In genomic region chr5:179171251-179171815, GRCh38 we compare ENCODE assay signal across 16 cellular contexts.
DNase-seq lines count a peak whose midpoint lies in the region; ATAC-seq and TF ChIP-seq lines count a peak whose summit lies in the region.
"Had no signal": no experiment of that assay in that cellular context is flagged by ENCODE, and none has a peak within 500 bp of the region (broad histone marks: within the 10 kb centered on the region; RNA-seq: fewer than 3 reads in every experiment).

No MANE protein-coding gene starts in this region.

- peak overlapping the region; percentile 27 for H3K27ac ChIP-seq in vagina
- H3K27ac ChIP-seq: Peyer's patch had no signal

- TF ChIP-seq EP300 in Ishikawa (IDR thresholded peaks at IDR 0.05; ENCODE audit: borderline replicate concordance), result no peak

- no peak overlapping the region for H3K4me3 Mint-ChIP-seq in glutamatergic neuron (ENCODE audit: unreplicated experiment)
- H3K4me3 Mint-ChIP-seq: CD14-positive monocyte, GM23338, IgD-negative memory B cell had no signal

- no peak for TF ChIP-seq CTCF in glutamatergic neuron (IDR thresholded peaks at IDR 0.05; ENCODE audit: partially characterized antibody, unreplicated experiment)
- no peak for TF ChIP-seq CTCF in vagina (IDR thresholded peaks at IDR 0.05)

- peaks cover 13% of the 10 kb centered on the region for H3K4me1 ChIP-seq in vagina

- H3K27me3 ChIP-seq in vagina, result no peaks in the 10 kb centered on the region
- H3K27me3 ChIP-seq: Peyer's patch had no signal

- DNase-seq in NCI-H82 (lab: John Stamatoyannopoulos, UW), result peak; percentile 29
- no peak for DNase-seq in NCI-H82 treated with DMSO at 0.1 percent for 48 hours (lab: John Stamatoyannopoulos, UW; ENCODE audit: unreplicated experiment)
- no peak for DNase-seq in glutamatergic neuron
- no peak for DNase-seq in vagina (ENCODE audit: extremely low spot score in 2 of 2)
- DNase-seq in HUDEP-2 (lab: John Stamatoyannopoulos, UW; ENCODE audit: unreplicated experiment in 76 of 76), result no peak
- DNase-seq: EL, Karpas-422, NCI-H1694, NCI-H2081 treated with DMSO at 0.1 percent for 48 hours, NCI-H748 treated with DMSO at 0.1 percent for 48 hours had no signal

- H3K4me1 Mint-ChIP-seq in glutamatergic neuron (ENCODE audit: low read depth, unreplicated experiment), result peaks cover 22% of the 10 kb centered on the region
- H3K4me1 Mint-ChIP-seq: GM23338 had no signal

- H3K27ac Mint-ChIP-seq in glutamatergic neuron (ENCODE audit: unreplicated experiment), result peak overlapping the region; percentile 43
- H3K27ac Mint-ChIP-seq: GM23338, IgD-negative memory B cell had no signal

- H3K9me3 Mint-ChIP-seq in glutamatergic neuron (ENCODE audit: unreplicated experiment), result peaks cover 2% of the 10 kb centered on the region
- H3K9me3 Mint-ChIP-seq: IgD-negative memory B cell had no signal

- no peaks in the 10 kb centered on the region for H3K9me3 ChIP-seq in vagina
- H3K9me3 ChIP-seq: Peyer's patch had no signal

- no peak overlapping the region for H3K4me3 ChIP-seq in vagina
- H3K4me3 ChIP-seq: GM23338, Peyer's patch had no signal

- TF ChIP-seq RAD21 in Ishikawa (IDR thresholded peaks at IDR 0.05; ENCODE audit: low read depth), result no peak

- no peak for TF ChIP-seq POLR2A in vagina (IDR thresholded peaks at IDR 0.05)

- H3K36me3 Mint-ChIP-seq in glutamatergic neuron (ENCODE audit: unreplicated experiment), result peaks cover 6% of the 10 kb centered on the region
- H3K36me3 Mint-ChIP-seq: CD14-positive monocyte, IgD-negative memory B cell had no signal

- H3K27me3 Mint-ChIP-seq in glutamatergic neuron (ENCODE audit: unreplicated experiment), result peaks cover 2% of the 10 kb centered on the region

- no peaks in the 10 kb centered on the region for H3K36me3 ChIP-seq in vagina
- H3K36me3 ChIP-seq: Peyer's patch had no signal

- intact Hi-C loops in vagina (cut with DNase I), result no loop called here

- ATAC-seq in HG02623 (IDR thresholded peaks at IDR 0.05; ENCODE audit: unreplicated experiment), result no peak
- ATAC-seq: GM23338 had no signal

TF ChIP-seq in Ishikawa, 13 proteins besides CTCF, POLR2A, EP300 and RAD21:
- TF ChIP-seq TCF12 (IDR thresholded peaks at IDR 0.05; ENCODE audit: low read depth), result no peak
- no peak for TF ChIP-seq FOXM1 (IDR thresholded peaks at IDR 0.05; ENCODE audit: borderline replicate concordance, low read depth)
- TF ChIP-seq TEAD4 (IDR thresholded peaks at IDR 0.05), result 0 out of 2 replicates have a peak, but pooled peaks have one; percentile 11
- TF ChIP-seq TAF1 (IDR thresholded peaks at IDR 0.05; ENCODE audit: low read depth), result no peak
